In genomic region chr20:17775600-17775999, GRCh38 we compare ENCODE assay signal across 24 cellular contexts.
"Had no signal": no experiment of that assay in that cellular context is flagged by ENCODE, and none has a peak within 500 bp of the region (broad histone marks: within the 10 kb centered on the region; RNA-seq: fewer than 3 reads in every experiment).

No MANE protein-coding gene starts in this region.

- H3K36me3 ChIP-seq: colonic mucosa, esophagus muscularis mucosa, gastroesophageal sphincter, heart left ventricle, left lung, lower lobe of right lung had no signal

- H3K27ac Mint-ChIP-seq: dendritic cell treated with granulocyte-macrophage colony-stimulating factor and Interleukin-4, amounts not matched to agents 40 ng/mL and 50 ng/mL, for 4 days; effector memory CD8-positive, alpha-beta T cell; endodermal cell; mesothelial cell of epicardium had no signal

- H3K4me1 Mint-ChIP-seq: endodermal cell had no signal

- FAIRE-seq: endometrium, endothelial cell of umbilical vein, frontal cortex, islet of Langerhans, keratinocyte had no signal

- H3K27me3 Mint-ChIP-seq: dendritic cell treated with granulocyte-macrophage colony-stimulating factor and Interleukin-4, amounts not matched to agents 40 ng/mL and 50 ng/mL, for 4 days had no signal

- H3K27ac ChIP-seq: colonic mucosa, esophagus muscularis mucosa, foreskin keratinocyte, gastroesophageal sphincter, heart left ventricle, left lung, lower lobe of right lung had no signal

- H3K4me3 ChIP-seq: colonic mucosa, esophagus muscularis mucosa, gastroesophageal sphincter, heart left ventricle, left lung, lower lobe of right lung, mucosa of descending colon had no signal

- H3K4me3 Mint-ChIP-seq: dendritic cell treated with granulocyte-macrophage colony-stimulating factor and Interleukin-4, amounts not matched to agents 40 ng/mL and 50 ng/mL, for 4 days; effector memory CD8-positive, alpha-beta T cell; endodermal cell; mesothelial cell of epicardium; naive B cell had no signal

- ATAC-seq: effector memory CD8-positive, alpha-beta T cell; foreskin keratinocyte; gastroesophageal sphincter; heart left ventricle; left cardiac atrium; left lung; left ventricle myocardium superior; lower lobe of right lung; mucosa of descending colon had no signal

- H3K9me3 Mint-ChIP-seq: dendritic cell treated with granulocyte-macrophage colony-stimulating factor and Interleukin-4, amounts not matched to agents 40 ng/mL and 50 ng/mL, for 4 days; effector memory CD8-positive, alpha-beta T cell had no signal

- H3K9me3 ChIP-seq: colonic mucosa, esophagus muscularis mucosa, gastroesophageal sphincter, heart left ventricle, left lung, lower lobe of right lung, mucosa of descending colon had no signal

- H3K4me1 ChIP-seq: colonic mucosa, esophagus muscularis mucosa, foreskin keratinocyte, gastroesophageal sphincter, heart left ventricle, lower lobe of right lung had no signal

- H3K36me3 Mint-ChIP-seq: mesothelial cell of epicardium, naive B cell had no signal

- DNase-seq: colonic mucosa; cortex of kidney; effector CD8-positive, alpha-beta T cell; effector memory CD8-positive, alpha-beta T cell; endodermal cell; foreskin keratinocyte; heart left ventricle; hippocampal formation; left cardiac atrium; left lung; left ventricle myocardium superior; lower lobe of right lung; mesenchymal stem cell; mucosa of descending colon; naive B cell had no signal

- H3K27me3 ChIP-seq: colonic mucosa, esophagus muscularis mucosa, gastroesophageal sphincter, heart left ventricle, left lung had no signal
